ENCODE assay signal across 21 cellular contexts in the genomic region with DNA sequence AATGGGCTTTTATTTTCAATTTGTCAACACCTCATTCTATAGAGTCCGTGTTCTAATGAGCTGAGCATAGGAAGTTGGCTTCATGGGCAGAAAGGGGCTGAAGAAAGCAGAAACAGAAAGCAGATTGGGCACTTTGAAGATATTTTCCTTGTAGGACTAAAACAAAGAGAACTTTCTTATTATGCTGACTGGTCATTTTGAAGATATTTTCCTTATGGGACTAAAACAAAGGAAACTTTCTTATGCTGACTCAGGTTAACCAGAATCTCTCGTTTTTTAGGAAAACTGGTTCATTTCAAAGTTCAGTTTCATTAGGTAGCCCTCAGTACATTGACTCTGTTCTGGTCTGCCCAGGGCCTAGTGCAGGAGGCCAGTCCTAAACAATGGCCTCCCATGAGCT.
DNase-seq lines count a peak whose midpoint lies in the region; ATAC-seq, FAIRE-seq and TF ChIP-seq lines count a peak whose summit lies in the region.
"Had no signal": no experiment of that assay in that cellular context is flagged by ENCODE, and none has a peak within 500 bp of the region (broad histone marks: within the 10 kb centered on the region; RNA-seq: fewer than 3 reads in every experiment).

No MANE protein-coding gene starts in this region.

- FAIRE-seq in HepG2 (lab: Jason Lieb, UNC) (no peak), H1 (lab: Jason Lieb, UNC) (no peak)
- FAIRE-seq: G401.6, GM12892, GM19239, H54 had no signal

- H3K4me1 ChIP-seq in HepG2 (ENCODE audit: insufficient read depth, low read length): no peaks in the 10 kb centered on the region
- H3K4me1 ChIP-seq in right lobe of liver: peaks cover 0 to 6% (median 0%) of the 10 kb centered on the region in 4 donors
- no peaks in the 10 kb centered on the region for H3K4me1 ChIP-seq in IMR-90 (ENCODE audit: control insufficient read depth, insufficient read depth, low read length)
- no peaks in the 10 kb centered on the region for H3K4me1 ChIP-seq in H1 (replicated peaks in 1 of 4; ENCODE audit: control insufficient read depth in 3 of 4, insufficient read depth in 4 of 4, low read length in 3 of 4)
- H3K4me1 ChIP-seq: HAP-1 had no signal

- no peak overlapping the region for H2BK15ac ChIP-seq in IMR-90 (ENCODE audit: low read depth, low read length)
- H2BK15ac ChIP-seq in H1 (ENCODE audit: low read length): no peak overlapping the region

- no peak overlapping the region for H3K27ac ChIP-seq in HepG2 (ENCODE audit: extremely low read length, insufficient read depth, low read length)
- no peak overlapping the region for H3K27ac ChIP-seq in right lobe of liver
- H3K27ac ChIP-seq in IMR-90 (ENCODE audit: insufficient read depth, low read length): no peak overlapping the region
- H3K27ac ChIP-seq in H1 (ENCODE audit: low read depth, low read length): no peak overlapping the region

- no TSS peak for BruUV-seq in HepG2 (replicated peaks; lab: Mats Ljungman, UMichigan)
- no TSS peak for BruUV-seq in IMR-90 (replicated peaks; lab: Mats Ljungman, UMichigan)

- H4K8ac ChIP-seq in IMR-90 (ENCODE audit: low read depth in 2 of 2, low read length in 2 of 2) (no peak overlapping the region), H1 (ENCODE audit: extremely low read depth, insufficient read depth, low read length) (no peak overlapping the region)

- ATAC-seq in HepG2 (no peak), right lobe of liver (no peak), IMR-90 (ENCODE audit: low read depth) (no peak), GM21529 (IDR thresholded peaks at IDR 0.05; ENCODE audit: unreplicated experiment) (no peak)
- ATAC-seq: GM23338 had no signal

- TF ChIP-seq RAD21 in HepG2 (CRISPR knock-in tag; IDR thresholded peaks at IDR 0.05) (no peak), IMR-90 (IDR thresholded peaks at IDR 0.05; ENCODE audit: low read length) (no peak), H1 (IDR thresholded peaks at IDR 0.05 in 1 of 2, conservative IDR thresholded peaks at IDR 0.05 in 1 of 2; ENCODE audit: low read depth in 2 of 2, low read length in 2 of 2) (no peak)

- no peak overlapping the region for H3K4me3 Mint-ChIP-seq in activated CD4-positive, alpha-beta memory T cell treated with anti-CD3 and anti-CD28 coated beads for 36 hours
- H3K4me3 Mint-ChIP-seq: GM23338, HFFc6 had no signal

- H3K4me2 ChIP-seq in HepG2 (ENCODE audit: low read depth, low read length): no peak overlapping the region
- H3K4me2 ChIP-seq in IMR-90 (ENCODE audit: low read depth, low read length): no peak overlapping the region
- H3K4me2 ChIP-seq in H1 (ENCODE audit: insufficient read depth in 1 of 2, low read depth in 2 of 2, low read length in 2 of 2): no peak overlapping the region
- H3K4me2 ChIP-seq: GM23338 had no signal

- H3K79me1 ChIP-seq in IMR-90 (ENCODE audit: low read depth in 1 of 2, low read length in 2 of 2) (no peaks in the 10 kb centered on the region), H1 (ENCODE audit: low read depth, low read length) (no peaks in the 10 kb centered on the region)

- no peaks in the 10 kb centered on the region for H3K9me3 Mint-ChIP-seq in activated CD4-positive, alpha-beta memory T cell treated with anti-CD3 and anti-CD28 coated beads for 36 hours
- H3K9me3 Mint-ChIP-seq: GM23338, HFFc6 had no signal

- no peak overlapping the region for H2BK120ac ChIP-seq in IMR-90 (ENCODE audit: low read depth, low read length)
- no peak overlapping the region for H2BK120ac ChIP-seq in H1 (replicated peaks; ENCODE audit: low read depth, low read length)

- TF ChIP-seq CTCF in HepG2 (CRISPR knock-in tag; IDR thresholded peaks at IDR 0.05) (no peak), right lobe of liver (IDR thresholded peaks at IDR 0.05) (no peak), IMR-90 (conservative IDR thresholded peaks at IDR 0.05; ENCODE audit: low read depth, low read length) (no peak), H1 (IDR thresholded peaks at IDR 0.05; ENCODE audit: control extremely low read depth in 1 of 3, insufficient read depth in 1 of 3, low read depth in 1 of 3, low read length in 3 of 3) (no peak), GM13976 (IDR thresholded peaks at IDR 0.05; ENCODE audit: borderline replicate concordance, control extremely low read depth, extremely low read depth, insufficient read depth, missing control alignments) (no peak)

- H3K18ac ChIP-seq in IMR-90 (ENCODE audit: low read depth, low read length) (no peak overlapping the region), H1 (ENCODE audit: extremely low read depth, low read length) (no peak overlapping the region)

- CTCF ChIA-PET in HepG2 (lab: Yijun Ruan, JAX; ENCODE audit: low intra/inter-chr PET ratio, low total read pairs): no interaction called here
- CTCF ChIA-PET in IMR-90 (lab: Yijun Ruan, JAX): interaction anchor here (0.8 kb wide), 1 partner anchor 10 kb away, joined by 3 read pairs; no protein-coding TSS in a partner anchor
- CTCF ChIA-PET in H1 (lab: Charles Lee; ENCODE audit: partially characterized antibody): interaction anchor here (1.2 kb wide), 1 partner anchor 67 kb away, joined by 4 read pairs; no protein-coding TSS in a partner anchor
- CTCF ChIA-PET in activated CD4-positive, alpha-beta memory T cell treated with anti-CD3 and anti-CD28 coated beads for 36 hours (lab: Charles Lee): interaction anchor here (0.8 kb wide), 1 partner anchor 121 kb away, joined by 3 read pairs; no protein-coding TSS in a partner anchor

- DNase-seq in HepG2 (ENCODE audit: low spot score): no peak
- no peak for DNase-seq in right lobe of liver
- no peak for DNase-seq in IMR-90
- no peak for DNase-seq in H1 (ENCODE audit: low read depth in 1 of 2, low spot score in 2 of 2)
- no peak for DNase-seq in activated CD4-positive, alpha-beta memory T cell treated with anti-CD3 and anti-CD28 coated beads for 36 hours
- DNase-seq in GM13976 (ENCODE audit: low spot score): no peak
- DNase-seq: 8988T; C1 segment of cervical spinal cord; Calu3; CD4-positive, alpha-beta memory T cell; COR-L47; DMS53; DMS79 treated with DMSO at 0.1 percent for 48 hours; HFFc6 had no signal

- POLR2A ChIA-PET in HepG2 (lab: Yijun Ruan, JAX): no interaction called here
- POLR2A ChIA-PET in IMR-90 (lab: Charles Lee; ENCODE audit: unreplicated experiment): no interaction called here
- POLR2A ChIA-PET in H1 (lab: Charles Lee; ENCODE audit: partially characterized antibody): no interaction called here
- POLR2A ChIA-PET in activated CD4-positive, alpha-beta memory T cell treated with anti-CD3 and anti-CD28 coated beads for 36 hours (lab: Charles Lee): no interaction called here

- H3K27me3 Mint-ChIP-seq in activated CD4-positive, alpha-beta memory T cell treated with anti-CD3 and anti-CD28 coated beads for 36 hours: no peaks in the 10 kb centered on the region

- H3K27ac Mint-ChIP-seq in activated CD4-positive, alpha-beta memory T cell treated with anti-CD3 and anti-CD28 coated beads for 36 hours: no peak overlapping the region
- H3K27ac Mint-ChIP-seq: CD4-positive, alpha-beta memory T cell; GM23338; HFFc6 had no signal

- intact Hi-C loops in HepG2 (cut with micrococcal nuclease; ENCODE audit: unreplicated experiment): no loop called here
- intact Hi-C loops in right lobe of liver (cut with DNase I): no loop called here
- intact Hi-C loops in IMR-90 (cut with micrococcal nuclease): no loop called here
- intact Hi-C loops in activated CD4-positive, alpha-beta memory T cell treated with anti-CD3 and anti-CD28 coated beads for 36 hours (cut with micrococcal nuclease): no loop called here

- H2AK5ac ChIP-seq in IMR-90 (ENCODE audit: low read depth, low read length) (no peak overlapping the region), H1 (ENCODE audit: low read depth, low read length) (no peak overlapping the region)

- no peak for TF ChIP-seq EP300 in HepG2 (IDR thresholded peaks at IDR 0.05; ENCODE audit: low read depth in 2 of 2, low read length in 2 of 2)
- no peak for TF ChIP-seq EP300 in HepG2 (CRISPR knock-in tag; IDR thresholded peaks at IDR 0.05; ENCODE audit: borderline replicate concordance)
- TF ChIP-seq EP300 in H1 (IDR thresholded peaks at IDR 0.05; ENCODE audit: borderline replicate concordance in 1 of 2, low read depth in 2 of 2, low read length in 2 of 2): no peak

- H3K36me3 Mint-ChIP-seq in activated CD4-positive, alpha-beta memory T cell treated with anti-CD3 and anti-CD28 coated beads for 36 hours: no peaks in the 10 kb centered on the region
- H3K36me3 Mint-ChIP-seq: CD4-positive, alpha-beta memory T cell had no signal

- in situ Hi-C loops in HepG2 (cut with HindIII; ENCODE audit: extremely low pct_ligation_motif_present, low pct_unique_long_range_greater_than_20kb) (no loop called here), IMR-90 (cut with MboI; ENCODE audit: low sequenced_read_pairs) (no loop called here), GM13976 (cut with MboI; ENCODE audit: low sequenced_read_pairs, unreplicated experiment) (no loop called here)

- H2BK12ac ChIP-seq in H1 (ENCODE audit: low read depth, low read length): no peak overlapping the region

- no peaks in the 10 kb centered on the region for H3K9me1 ChIP-seq in IMR-90 (ENCODE audit: insufficient read depth, low read length)

- dilution Hi-C loops in IMR-90 (cut with HindIII; ENCODE audit: low sequenced_read_pairs, unreplicated experiment): no loop called here

- H3K4me1 Mint-ChIP-seq in activated CD4-positive, alpha-beta memory T cell treated with anti-CD3 and anti-CD28 coated beads for 36 hours (ENCODE audit: low read depth): no peaks in the 10 kb centered on the region

- H3K4ac ChIP-seq in IMR-90 (ENCODE audit: low read depth, low read length) (no peak overlapping the region), H1 (replicated peaks; ENCODE audit: insufficient read length, low read depth, low read length) (no peak overlapping the region)

- H3K14ac ChIP-seq in IMR-90 (replicated peaks; ENCODE audit: low read depth, low read length) (no peak overlapping the region), H1 (ENCODE audit: insufficient read length) (no peak overlapping the region)

- H2AK9ac ChIP-seq in IMR-90 (replicated peaks; ENCODE audit: low read depth, low read length, poor library complexity): no peak overlapping the region

- H4K20me1 ChIP-seq in HepG2 (ENCODE audit: insufficient read depth, low read length) (no peaks in the 10 kb centered on the region), IMR-90 (ENCODE audit: insufficient read depth, low read length) (no peaks in the 10 kb centered on the region), H1 (replicated peaks in 1 of 2; ENCODE audit: control insufficient read depth in 1 of 2, insufficient read depth in 2 of 2, low read length in 2 of 2) (no peaks in the 10 kb centered on the region)

- H3K9me3 ChIP-seq in HepG2 (ENCODE audit: low read length) (no peaks in the 10 kb centered on the region), right lobe of liver (no peaks in the 10 kb centered on the region), IMR-90 (ENCODE audit: control insufficient read depth, insufficient read depth, low read length) (no peaks in the 10 kb centered on the region), H1 (ENCODE audit: insufficient read depth in 2 of 2, low read depth in 1 of 2, low read length in 1 of 2) (peaks cover 0 to under 1% of the 10 kb centered on the region in 2 experiments; a peak in 1 of 4 replicates)
- H3K9me3 ChIP-seq: HAP-1 had no signal

- H3K36me3 ChIP-seq in HepG2 (replicated peaks in 1 of 2; ENCODE audit: control insufficient read depth in 1 of 2, insufficient read depth in 2 of 2, low read length in 2 of 2) (no peaks in the 10 kb centered on the region), right lobe of liver (no peaks in the 10 kb centered on the region), IMR-90 (ENCODE audit: control insufficient read depth, insufficient read depth, low read length) (no peaks in the 10 kb centered on the region), H1 (ENCODE audit: control insufficient read depth in 2 of 4, insufficient read depth in 4 of 4, low read length in 3 of 4) (no peaks in the 10 kb centered on the region)
- H3K36me3 ChIP-seq: HAP-1 had no signal

- WGBS in HepG2 (ENCODE audit: low lambda C conversion rate): 0% methylated on average over 2 of the region's 2 CpGs
- 50% methylated on average over 2 of the region's 2 CpGs for WGBS in right lobe of liver (ENCODE audit: insufficient coverage, low coverage, low lambda C conversion rate, missing lambda C conversion rate)
- 33% methylated on average over 1 of the region's 2 CpGs; no CpG with 5 or more reads in 1 of the 2 experiments for whole genome bisulfite sequencing in IMR-90 (ENCODE audit: extremely low coverage in 2 of 2, insufficient read length in 1 of 2), 2 experiments
- WGBS in H1 (ENCODE audit: extremely low coverage in 1 of 2, insufficient coverage in 1 of 2, insufficient read length in 1 of 2, insufficient replicate concordance in 2 of 2, low coverage in 1 of 2, low lambda C conversion rate in 2 of 2, missing lambda C conversion rate in 1 of 2), 2 experiments: 71% methylated on average over 2 of the region's 2 CpGs; no CpG with 5 or more reads in 1 of the 2 experiments

- H2AFZ ChIP-seq in HepG2 (ENCODE audit: low read length): no peak overlapping the region
- no peak overlapping the region for H2AFZ ChIP-seq in IMR-90 (replicated peaks; ENCODE audit: low read length, poor library complexity)
- no peak overlapping the region for H2AFZ ChIP-seq in H1 (ENCODE audit: low read length)
- H2AFZ ChIP-seq: GM23338 had no signal

- H3K27me3 ChIP-seq in HepG2 (ENCODE audit: control insufficient read depth in 1 of 2, insufficient read depth in 2 of 2, low read length in 2 of 2) (no peaks in the 10 kb centered on the region), right lobe of liver (no peaks in the 10 kb centered on the region), IMR-90 (ENCODE audit: control insufficient read depth, insufficient read depth, low read length) (no peaks in the 10 kb centered on the region), H1 (replicated peaks in 1 of 4; ENCODE audit: control insufficient read depth in 3 of 4, extremely low read depth in 1 of 4, insufficient read depth in 3 of 4, low read length in 3 of 4) (no peaks in the 10 kb centered on the region)

- H4K91ac ChIP-seq in IMR-90 (ENCODE audit: insufficient read depth, low read depth, low read length) (no peak overlapping the region), H1 (replicated peaks; ENCODE audit: insufficient read length, low read length) (no peak overlapping the region)

- no peak overlapping the region for H3K9ac ChIP-seq in HepG2 (ENCODE audit: insufficient read depth, low read depth, low read length)
- H3K9ac ChIP-seq in IMR-90 (ENCODE audit: low read depth, low read length): no peak overlapping the region
- no peak overlapping the region for H3K9ac ChIP-seq in H1 (replicated peaks in 1 of 4; ENCODE audit: extremely low read depth in 1 of 4, low read depth in 3 of 4, low read length in 3 of 4)

- H3K23ac ChIP-seq in IMR-90 (ENCODE audit: low read depth, low read length) (no peak overlapping the region), H1 (ENCODE audit: insufficient read length) (no peak overlapping the region)

- H2BK5ac ChIP-seq in IMR-90 (ENCODE audit: low read depth, low read length, poor library complexity, severe bottlenecking): no peak overlapping the region
- no peak overlapping the region for H2BK5ac ChIP-seq in H1 (ENCODE audit: low read depth, low read length)

- no peak overlapping the region for H3K56ac ChIP-seq in IMR-90 (ENCODE audit: extremely low read depth, insufficient read depth, low read length)
- H3K56ac ChIP-seq in H1 (replicated peaks; ENCODE audit: insufficient read length, low read depth, low read length): no peak overlapping the region

- H3K4me3 ChIP-seq in HepG2 (replicated peaks in 1 of 3; ENCODE audit: insufficient read depth in 1 of 3, low read depth in 2 of 3, low read length in 3 of 3) (no peak overlapping the region), right lobe of liver (no peak overlapping the region), IMR-90 (ENCODE audit: insufficient read depth, low read depth, low read length) (no peak overlapping the region), H1 (ENCODE audit: extremely low read depth in 1 of 4, insufficient read depth in 2 of 4, low read depth in 3 of 4, low read length in 4 of 4) (no peak overlapping the region)
- H3K4me3 ChIP-seq: GM23338, HAP-1 had no signal

- H3K23me2 ChIP-seq in H1 (ENCODE audit: low read depth, low read length): no peaks in the 10 kb centered on the region

- no peak for TF ChIP-seq POLR2A in HepG2 (IDR thresholded peaks at IDR 0.05; ENCODE audit: insufficient read depth in 1 of 2, low read depth in 2 of 2, low read length in 2 of 2)
- no peak for TF ChIP-seq POLR2A in right lobe of liver (IDR thresholded peaks at IDR 0.05)
- TF ChIP-seq POLR2A in IMR-90 (IDR thresholded peaks at IDR 0.05; ENCODE audit: low read depth, low read length): no peak
- TF ChIP-seq POLR2A in H1 (IDR thresholded peaks at IDR 0.05; ENCODE audit: control extremely low read depth in 1 of 2, low read depth in 2 of 2, low read length in 2 of 2): no peak

- H2BK20ac ChIP-seq in IMR-90 (ENCODE audit: low read depth, low read length) (no peak overlapping the region), H1 (ENCODE audit: low read length) (no peak overlapping the region)

- H4K5ac ChIP-seq in IMR-90 (ENCODE audit: low read depth, low read length): no peak overlapping the region
- H4K5ac ChIP-seq in H1 (ENCODE audit: insufficient read length, low read depth, low read length): no peak overlapping the region

- H3K79me2 ChIP-seq in HepG2 (ENCODE audit: insufficient read depth, low read length) (no peaks in the 10 kb centered on the region), H1 (ENCODE audit: control insufficient read depth in 1 of 2, insufficient read depth in 2 of 2, low read length in 2 of 2) (no peaks in the 10 kb centered on the region)

Comparison
In these comparisons a context has a peak if more than half of its experiments do, and no peak if none do; other contexts are left out.
1. Of the 41 proteins assayed by ChIP-seq in both HepG2 and H1: peak only in HepG2: none; only in H1: none; in both: MAFK; in neither: 40.